ENCODE assay signal across 26 cellular contexts in genomic region chr5:79762929-79763328, GRCh38.
"Had no signal": no experiment of that assay in that cellular context is flagged by ENCODE, and none has a peak within 500 bp of the region (broad histone marks: within the 10 kb centered on the region; RNA-seq: fewer than 3 reads in every experiment).

No MANE protein-coding gene starts in this region.

- ATAC-seq: effector memory CD8-positive, alpha-beta T cell; left lung; lower lobe of right lung; naive thymus-derived CD8-positive, alpha-beta T cell; sciatic nerve; stimulated activated naive CD8-positive, alpha-beta T cell treated with anti-CD3 and anti-CD28 coated beads, Interleukin-15, amount 100 ng/mL, for 72 hours had no signal

- DNase-seq: cerebellar nuclear complex; cortex of kidney; effector memory CD8-positive, alpha-beta T cell; erythroblast; esophagus squamous epithelium; foreskin melanocyte; hippocampal formation; left cardiac atrium; lower lobe of right lung; naive thymus-derived CD8-positive, alpha-beta T cell; nephron progenitor cell; occipital lobe; ovary; retina; stimulated activated CD4-positive, alpha-beta T cell treated with anti-CD3 and anti-CD28 coated beads, Interleukin-12 subunit alpha, Interleukin-12 subunit beta, amount 100 ng/mL, for 4 hours; stimulated activated CD4-positive, alpha-beta T cell treated with anti-CD3 and anti-CD28 coated beads, Interleukin-1b, Interleukin-23, amount 100 ng/mL, for 48 hours; stimulated activated CD4-positive, alpha-beta T cell treated with anti-CD3 and anti-CD28 coated beads, Interleukin-4, amount 100 ng/mL, for 1 hour; stimulated activated CD8-positive, alpha-beta memory T cell treated with anti-CD3 and anti-CD28 coated beads, Interleukin-4, amount 100 ng/mL, for 48 hours; stimulated activated naive CD4-positive, alpha-beta T cell; stimulated activated naive CD8-positive, alpha-beta T cell treated with anti-CD3 and anti-CD28 coated beads, Interleukin-15, amount 100 ng/mL, for 72 hours had no signal

- H3K9me3 ChIP-seq: esophagus squamous epithelium, left lung, lower lobe of right lung, ovary, suprapubic skin had no signal

- FAIRE-seq: endometrium, islet of Langerhans had no signal

- H3K36me3 ChIP-seq: esophagus squamous epithelium, left lung, lower lobe of right lung, ovary, suprapubic skin had no signal

- H3K4me1 ChIP-seq: esophagus squamous epithelium, left lung, lower lobe of right lung, suprapubic skin had no signal

- H3K27me3 ChIP-seq: esophagus squamous epithelium, left lung, ovary, suprapubic skin had no signal

- H3K4me3 ChIP-seq: esophagus squamous epithelium, left lung, lower lobe of right lung, ovary, smooth muscle cell, suprapubic skin had no signal

- H3K4me2 ChIP-seq: smooth muscle cell had no signal

- H3K27ac ChIP-seq: esophagus squamous epithelium, left lung, lower lobe of right lung, ovary, suprapubic skin had no signal
